10 cellular contexts compared by ENCODE assay signal in genomic region chr4:74376888-74377483, GRCh38. TPM values are rescaled to one million over a fixed set of nuclear protein-coding genes. Genes with fewer than 3 reads are reported as not detected.
A peak's percentile ranks its signal among the peaks of the same experiment; 100 is the strongest.
DNase-seq lines count a peak whose midpoint lies in the region; ATAC-seq and TF ChIP-seq lines count a peak whose summit lies in the region.
"Had no signal": no experiment of that assay in that cellular context is flagged by ENCODE, and none has a peak within 500 bp of the region (broad histone marks: within the 10 kb centered on the region; RNA-seq: fewer than 3 reads in every experiment).

No MANE protein-coding gene starts in this region.

- no peak overlapping the region for H3K4me2 ChIP-seq in OCI-LY3 (ENCODE audit: low read length)
- H3K4me2 ChIP-seq: BLaER1 treated with 17β-estradiol and CSF1 and Interleukin-3, amounts not matched to agents 10 nM and 100 nM had no signal

- no peaks in the 10 kb centered on the region for H3K36me3 Mint-ChIP-seq in endothelial cell (ENCODE audit: low read depth, unreplicated experiment)

- ATAC-seq in HG02938 (IDR thresholded peaks at IDR 0.05; ENCODE audit: unreplicated experiment) (peak; percentile 89), GM19328 (IDR thresholded peaks at IDR 0.05; ENCODE audit: unreplicated experiment) (no peak), GM21360 (IDR thresholded peaks at IDR 0.05; ENCODE audit: unreplicated experiment) (no peak)

- H3K9ac ChIP-seq in OCI-LY3 (ENCODE audit: low read length) (no peak overlapping the region), mucosa of stomach (ENCODE audit: low read length) (peak overlapping the region; percentile 30)
- H3K9ac ChIP-seq: BLaER1 treated with 17β-estradiol and CSF1 and Interleukin-3, amounts not matched to agents 10 nM and 100 nM had no signal

- H3K27me3 ChIP-seq in OCI-LY3 (ENCODE audit: low read depth, low read length) (no peaks in the 10 kb centered on the region), mucosa of stomach (ENCODE audit: control insufficient read depth, insufficient read depth, low read length) (no peaks in the 10 kb centered on the region)
- H3K27me3 ChIP-seq: BLaER1 treated with 17β-estradiol and CSF1 and Interleukin-3, amounts not matched to agents 10 nM and 100 nM had no signal

- no peak overlapping the region for H3K27ac ChIP-seq in OCI-LY3 (ENCODE audit: low read length)
- H3K27ac ChIP-seq: BLaER1 treated with 17β-estradiol and CSF1 and Interleukin-3, amounts not matched to agents 10 nM and 100 nM had no signal

- no peaks in the 10 kb centered on the region for H3K79me2 ChIP-seq in OCI-LY3 (ENCODE audit: low read length)

- no peaks in the 10 kb centered on the region for H3K4me1 Mint-ChIP-seq in endothelial cell (ENCODE audit: unreplicated experiment)

- H3K4me3 ChIP-seq in OCI-LY3 (ENCODE audit: low read length) (no peak overlapping the region), mucosa of stomach (ENCODE audit: low read length) (no peak overlapping the region)
- H3K4me3 ChIP-seq: BLaER1 treated with 17β-estradiol and CSF1 and Interleukin-3, amounts not matched to agents 10 nM and 100 nM had no signal

- H3K27ac Mint-ChIP-seq in endothelial cell (ENCODE audit: unreplicated experiment) = no peak overlapping the region

- H2AFZ ChIP-seq in OCI-LY3 (ENCODE audit: low read depth, low read length) = no peak overlapping the region

- H3K36me3 ChIP-seq in OCI-LY3 (replicated peaks; ENCODE audit: low read depth, low read length) = no peaks in the 10 kb centered on the region
- no peaks in the 10 kb centered on the region for H3K36me3 ChIP-seq in mucosa of stomach (ENCODE audit: control insufficient read depth, insufficient read depth, low read length)
- H3K36me3 ChIP-seq: BLaER1 treated with 17β-estradiol and CSF1 and Interleukin-3, amounts not matched to agents 10 nM and 100 nM had no signal

- H3K4me1 ChIP-seq in OCI-LY3 (ENCODE audit: low read length) (no peaks in the 10 kb centered on the region), mucosa of stomach (ENCODE audit: control insufficient read depth, insufficient read depth, low read length) (peaks cover 21% of the 10 kb centered on the region)

- no peaks in the 10 kb centered on the region for H3K9me3 Mint-ChIP-seq in endothelial cell (ENCODE audit: unreplicated experiment)

- TF ChIP-seq CTCF in OCI-LY3 (IDR thresholded peaks at IDR 0.05; ENCODE audit: low read depth, low read length) (peak; percentile 70), endothelial cell (IDR thresholded peaks at IDR 0.05; ENCODE audit: unreplicated experiment) (peak; percentile 62)

- DNase-seq in NCI-H1092 treated with DMSO at 0.1 percent for 48 hours (lab: John Stamatoyannopoulos, UW) (peak; percentile 21), NCI-H1092 (lab: John Stamatoyannopoulos, UW) (no peak), endothelial cell (ENCODE audit: low spot score) (no peak)

- no peaks in the 10 kb centered on the region for H4K20me1 ChIP-seq in OCI-LY3 (ENCODE audit: insufficient read depth, low read length)
- H4K20me1 ChIP-seq: BLaER1 treated with 17β-estradiol and CSF1 and Interleukin-3, amounts not matched to agents 10 nM and 100 nM had no signal

- H3K9me3 ChIP-seq in OCI-LY3 (ENCODE audit: insufficient read depth, low read length) = no peaks in the 10 kb centered on the region
- no peaks in the 10 kb centered on the region for H3K9me3 ChIP-seq in mucosa of stomach (ENCODE audit: control insufficient read depth, low read length)

- no peaks in the 10 kb centered on the region for H3K27me3 Mint-ChIP-seq in endothelial cell (ENCODE audit: unreplicated experiment)

- no peak overlapping the region for H3K4me3 Mint-ChIP-seq in endothelial cell (ENCODE audit: unreplicated experiment)

RNA-seq across cellular contexts. Expression of gene EREG, which starts 12.0 kb away (rescaled TPM):
- not detected for total RNA-seq in endothelial cell (ENCODE audit: unreplicated experiment)
- total RNA-seq: activated CD8-positive, alpha-beta memory T cell treated with anti-CD3 and anti-CD28 coated beads for 36 hours had no signal
